Comparison of ENCODE assay signal across 15 cellular contexts in genomic region chr1:155695608-155696007, GRCh38. TPM values are rescaled to one million over a fixed set of nuclear protein-coding genes. Genes with fewer than 3 reads are reported as not detected.
DNase-seq lines count a peak whose midpoint lies in the region; ATAC-seq and TF ChIP-seq lines count a peak whose summit lies in the region.
"Had no signal": no experiment of that assay in that cellular context is flagged by ENCODE, and none has a peak within 500 bp of the region (broad histone marks: within the 10 kb centered on the region; RNA-seq: fewer than 3 reads in every experiment).

No MANE protein-coding gene starts in this region.

- TF ChIP-seq CTCF in BE2C (IDR thresholded peaks at IDR 0.05; ENCODE audit: low read depth, low read length) (no peak), MM.1S (IDR thresholded peaks at IDR 0.05; ENCODE audit: low read length) (no peak), fibroblast of the aortic adventitia (IDR thresholded peaks at IDR 0.05; ENCODE audit: insufficient read depth, low read length) (no peak), Peyer's patch (IDR thresholded peaks at IDR 0.05) (no peak)

- no peak for DNase-seq in activated CD4-positive, alpha-beta T cell treated with anti-CD3 and anti-CD28 coated beads, Interleukin-2, amount 10 ng/mL, durations not matched to agents 7 days and 5 days
- no peak for DNase-seq in activated CD4-positive, alpha-beta T cell treated with anti-CD3 and anti-CD28 coated beads, Interleukin-2, amount 50 U/mL, for 1 hour
- DNase-seq in BE2C (no peak), MM.1S (no peak), fibroblast of the aortic adventitia (ENCODE audit: low read depth) (no peak), Peyer's patch (no peak)
- no peak for DNase-seq in activated CD8-positive, alpha-beta T cell treated with anti-CD3 and anti-CD28 coated beads, Interleukin-2, amount 10 ng/mL, durations not matched to agents 7 days and 5 days
- no peak for DNase-seq in T-helper 2 cell treated with Interferon-gamma antibody and Interleukin-4, amounts not matched to agents 5 μg/mL and 100 μg/mL, for 36 hours (ENCODE audit: low spot score)
- DNase-seq: 8988T; C1 segment of cervical spinal cord; CD4-positive, alpha-beta memory T cell; DMS79; HCEC 1CT; HFFc6 had no signal

- peak overlapping the region; percentile 8 for H3K4me3 Mint-ChIP-seq in activated CD4-positive, alpha-beta T cell treated with anti-CD3 and anti-CD28 coated beads, Interleukin-2, amount 10 ng/mL, durations not matched to agents 7 days and 5 days
- H3K4me3 Mint-ChIP-seq in activated CD8-positive, alpha-beta T cell treated with anti-CD3 and anti-CD28 coated beads, Interleukin-2, amount 10 ng/mL, durations not matched to agents 7 days and 5 days, result no peak overlapping the region
- no peak overlapping the region for H3K4me3 Mint-ChIP-seq in T-helper 2 cell treated with Interferon-gamma antibody and Interleukin-4, amounts not matched to agents 5 μg/mL and 100 μg/mL, for 36 hours
- H3K4me3 Mint-ChIP-seq: HFFc6 had no signal

- H3K27ac Mint-ChIP-seq in activated CD4-positive, alpha-beta T cell treated with anti-CD3 and anti-CD28 coated beads, Interleukin-2, amount 10 ng/mL, durations not matched to agents 7 days and 5 days, result no peak overlapping the region
- no peak overlapping the region for H3K27ac Mint-ChIP-seq in activated CD8-positive, alpha-beta T cell treated with anti-CD3 and anti-CD28 coated beads, Interleukin-2, amount 10 ng/mL, durations not matched to agents 7 days and 5 days
- H3K27ac Mint-ChIP-seq in T-helper 2 cell treated with Interferon-gamma antibody and Interleukin-4, amounts not matched to agents 5 μg/mL and 100 μg/mL, for 36 hours, result no peak overlapping the region
- H3K27ac Mint-ChIP-seq: HFFc6 had no signal

- H3K4me1 ChIP-seq in BE2C, result no peaks in the 10 kb centered on the region
- H3K4me1 ChIP-seq in MM.1S (ENCODE audit: low read length), result peaks cover 8% of the 10 kb centered on the region
- no peaks in the 10 kb centered on the region for H3K4me1 ChIP-seq in Peyer's patch

- peaks cover 8% of the 10 kb centered on the region; the same call in 1 of the 2 replicates for H3F3A ChIP-seq in MM.1S (ENCODE audit: insufficient read depth, low read length)

- H3K27me3 ChIP-seq in BE2C, result no peaks in the 10 kb centered on the region
- no peaks in the 10 kb centered on the region for H3K27me3 ChIP-seq in MM.1S (replicated peaks; ENCODE audit: insufficient read depth, low read length)
- no peaks in the 10 kb centered on the region for H3K27me3 ChIP-seq in Peyer's patch

- H3K4me3 ChIP-seq in BE2C (ENCODE audit: low read depth, low read length), result peak overlapping the region; percentile 68
- no peak overlapping the region for H3K4me3 ChIP-seq in MM.1S (ENCODE audit: low read length)
- peak overlapping the region; percentile 26 for H3K4me3 ChIP-seq in fibroblast of the aortic adventitia (ENCODE audit: low read depth, low read length)
- no peak overlapping the region for H3K4me3 ChIP-seq in Peyer's patch
- H3K4me3 ChIP-seq: GM12878 had no signal

- peaks cover 60% of the 10 kb centered on the region for H3K79me2 ChIP-seq in MM.1S (ENCODE audit: low read length)

- no peaks in the 10 kb centered on the region for H3K27me3 Mint-ChIP-seq in activated CD4-positive, alpha-beta T cell treated with anti-CD3 and anti-CD28 coated beads, Interleukin-2, amount 10 ng/mL, durations not matched to agents 7 days and 5 days
- H3K27me3 Mint-ChIP-seq in activated CD8-positive, alpha-beta T cell treated with anti-CD3 and anti-CD28 coated beads, Interleukin-2, amount 10 ng/mL, durations not matched to agents 7 days and 5 days (ENCODE audit: low read depth), result no peaks in the 10 kb centered on the region
- no peaks in the 10 kb centered on the region for H3K27me3 Mint-ChIP-seq in T-helper 2 cell treated with Interferon-gamma antibody and Interleukin-4, amounts not matched to agents 5 μg/mL and 100 μg/mL, for 36 hours (ENCODE audit: low read depth)
- H3K27me3 Mint-ChIP-seq: CD4-positive, alpha-beta memory T cell had no signal

- H3K4me1 Mint-ChIP-seq in activated CD4-positive, alpha-beta T cell treated with anti-CD3 and anti-CD28 coated beads, Interleukin-2, amount 10 ng/mL, durations not matched to agents 7 days and 5 days, result peaks cover 40% of the 10 kb centered on the region
- peaks cover 45% of the 10 kb centered on the region for H3K4me1 Mint-ChIP-seq in activated CD8-positive, alpha-beta T cell treated with anti-CD3 and anti-CD28 coated beads, Interleukin-2, amount 10 ng/mL, durations not matched to agents 7 days and 5 days (ENCODE audit: low read depth)
- H3K4me1 Mint-ChIP-seq in T-helper 2 cell treated with Interferon-gamma antibody and Interleukin-4, amounts not matched to agents 5 μg/mL and 100 μg/mL, for 36 hours (ENCODE audit: low read depth), result peaks cover 38% of the 10 kb centered on the region

- no peaks in the 10 kb centered on the region for H3K9me3 ChIP-seq in BE2C
- no peaks in the 10 kb centered on the region for H3K9me3 ChIP-seq in MM.1S (replicated peaks; ENCODE audit: insufficient read depth, low read length)
- no peaks in the 10 kb centered on the region for H3K9me3 ChIP-seq in Peyer's patch

- H3K9me3 Mint-ChIP-seq in activated CD4-positive, alpha-beta T cell treated with anti-CD3 and anti-CD28 coated beads, Interleukin-2, amount 10 ng/mL, durations not matched to agents 7 days and 5 days, result no peaks in the 10 kb centered on the region
- no peaks in the 10 kb centered on the region for H3K9me3 Mint-ChIP-seq in activated CD8-positive, alpha-beta T cell treated with anti-CD3 and anti-CD28 coated beads, Interleukin-2, amount 10 ng/mL, durations not matched to agents 7 days and 5 days (ENCODE audit: insufficient read depth)
- H3K9me3 Mint-ChIP-seq in T-helper 2 cell treated with Interferon-gamma antibody and Interleukin-4, amounts not matched to agents 5 μg/mL and 100 μg/mL, for 36 hours, result peaks cover 10% of the 10 kb centered on the region

- peak overlapping the region; percentile 56 for H3K4me2 ChIP-seq in MM.1S (ENCODE audit: low read depth, low read length)

- no peak for ATAC-seq in activated CD8-positive, alpha-beta T cell treated with anti-CD3 and anti-CD28 coated beads, Interleukin-2, amount 10 ng/mL, durations not matched to agents 7 days and 5 days
- ATAC-seq: GM12878 had no signal

- H3K9me2 ChIP-seq in MM.1S (replicated peaks; ENCODE audit: insufficient read depth, low read length), result no peaks in the 10 kb centered on the region

- H3K36me3 ChIP-seq in BE2C (peaks cover 5% of the 10 kb centered on the region), MM.1S (replicated peaks; ENCODE audit: insufficient read depth, low read length) (peaks cover 20% of the 10 kb centered on the region), Peyer's patch (peaks cover 0 to 14% (median 0%) of the 10 kb centered on the region in 3 donors)

- H3K27ac ChIP-seq in MM.1S (ENCODE audit: low read length), result no peak overlapping the region
- H3K27ac ChIP-seq in Peyer's patch, result no peak overlapping the region

- CTCF ChIA-PET in activated CD4-positive, alpha-beta T cell treated with anti-CD3 and anti-CD28 coated beads, Interleukin-2, amount 10 ng/mL, durations not matched to agents 7 days and 5 days (lab: Charles Lee), result no interaction called here
- CTCF ChIA-PET in activated CD8-positive, alpha-beta T cell treated with anti-CD3 and anti-CD28 coated beads, Interleukin-2, amount 10 ng/mL, durations not matched to agents 7 days and 5 days (lab: Charles Lee), result no interaction called here

- H3K9ac ChIP-seq in MM.1S (ENCODE audit: low read length), result no peak overlapping the region

- peaks cover 10% of the 10 kb centered on the region; the same call in 1 of the 2 replicates for H4K20me1 ChIP-seq in MM.1S (ENCODE audit: insufficient read depth, low read length)

- H3K36me3 Mint-ChIP-seq in activated CD4-positive, alpha-beta T cell treated with anti-CD3 and anti-CD28 coated beads, Interleukin-2, amount 10 ng/mL, durations not matched to agents 7 days and 5 days (ENCODE audit: low read depth), result peaks cover 34% of the 10 kb centered on the region
- H3K36me3 Mint-ChIP-seq in activated CD8-positive, alpha-beta T cell treated with anti-CD3 and anti-CD28 coated beads, Interleukin-2, amount 10 ng/mL, durations not matched to agents 7 days and 5 days (ENCODE audit: low read depth), result peaks cover 58% of the 10 kb centered on the region
- H3K36me3 Mint-ChIP-seq in T-helper 2 cell treated with Interferon-gamma antibody and Interleukin-4, amounts not matched to agents 5 μg/mL and 100 μg/mL, for 36 hours (ENCODE audit: low read depth), result peaks cover 55% of the 10 kb centered on the region

- H2AFZ ChIP-seq in MM.1S (ENCODE audit: low read length), result no peak overlapping the region

- no peak for TF ChIP-seq POLR2A in Peyer's patch (IDR thresholded peaks at IDR 0.05)

- POLR2A ChIA-PET in activated CD4-positive, alpha-beta T cell treated with anti-CD3 and anti-CD28 coated beads, Interleukin-2, amount 10 ng/mL, durations not matched to agents 7 days and 5 days (lab: Charles Lee), result no interaction called here
- POLR2A ChIA-PET in activated CD8-positive, alpha-beta T cell treated with anti-CD3 and anti-CD28 coated beads, Interleukin-2, amount 10 ng/mL, durations not matched to agents 7 days and 5 days (lab: Charles Lee), result no interaction called here

RNA-seq across cellular contexts. Expression of gene DAP3, which starts 6.7 kb away (rescaled TPM):
- total RNA-seq in activated CD4-positive, alpha-beta T cell treated with anti-CD3 and anti-CD28 coated beads, Interleukin-2, amount 10 ng/mL, durations not matched to agents 7 days and 5 days, result 100 to 1,000 TPM; 123 to 129 TPM
- 236 TPM for polyA plus RNA-seq in BE2C (2012; ENCODE audit: insufficient read depth, insufficient read length, low read depth)
- total RNA-seq in fibroblast of the aortic adventitia (ENCODE audit: low replicate concordance), result 73.7 and 129 TPM in 2 replicates
- 100 to 1,000 TPM in 3 of 4 donors, 10 to 100 TPM in 1; 72.8 to 160 (median 153) TPM for total RNA-seq in Peyer's patch
- total RNA-seq in activated CD8-positive, alpha-beta T cell treated with anti-CD3 and anti-CD28 coated beads, Interleukin-2, amount 10 ng/mL, durations not matched to agents 7 days and 5 days, result 100 to 1,000 TPM; 120 to 135 TPM

RNA-seq across cellular contexts. Expression of gene YY1AP1, which starts 7.0 kb away (rescaled TPM):
- 10 to 100 TPM; 68.9 to 81.9 TPM for total RNA-seq in activated CD4-positive, alpha-beta T cell treated with anti-CD3 and anti-CD28 coated beads, Interleukin-2, amount 10 ng/mL, durations not matched to agents 7 days and 5 days
- 85.7 TPM for polyA plus RNA-seq in BE2C (2012; ENCODE audit: insufficient read depth, insufficient read length, low read depth)
- 25.7 and 54.6 TPM in 2 replicates for total RNA-seq in fibroblast of the aortic adventitia (ENCODE audit: low replicate concordance)
- 100 to 1,000 TPM in 2 of 4 donors, 10 to 100 TPM in 2; 64.5 to 144 (median 84.3) TPM for total RNA-seq in Peyer's patch
- total RNA-seq in activated CD8-positive, alpha-beta T cell treated with anti-CD3 and anti-CD28 coated beads, Interleukin-2, amount 10 ng/mL, durations not matched to agents 7 days and 5 days, result 10 to 100 TPM; 63.8 to 68.9 TPM

Comparison
In these comparisons a context has a peak if more than half of its experiments do, and no peak if none do; other contexts are left out.
1. H3K4me3 ChIP-seq: peak in BE2C (single experiment) and fibroblast of the aortic adventitia (single experiment); none in MM.1S (single experiment) and Peyer's patch (0 of 4).